In genomic region chr7:106659963-106660861, GRCh38 we compare ENCODE assay signal across 1 cellular context.
A peak's percentile ranks its signal among the peaks of the same experiment; 100 is the strongest.
TF ChIP-seq lines count a peak whose summit lies in the region.

No MANE protein-coding gene starts in this region.

TF ChIP-seq in WTC11, 78 proteins besides CTCF, POLR2A, EP300 and RAD21 (continued from another document and continues in another):
- TF ChIP-seq SP1 (CRISPR knock-in tag; conservative IDR thresholded peaks at IDR 0.05): peak; percentile 4; the same call in 1 of the 2 replicates
- TF ChIP-seq ETV6 (CRISPR knock-in tag; IDR thresholded peaks at IDR 0.05): no peak
- TF ChIP-seq, protein P1, sequence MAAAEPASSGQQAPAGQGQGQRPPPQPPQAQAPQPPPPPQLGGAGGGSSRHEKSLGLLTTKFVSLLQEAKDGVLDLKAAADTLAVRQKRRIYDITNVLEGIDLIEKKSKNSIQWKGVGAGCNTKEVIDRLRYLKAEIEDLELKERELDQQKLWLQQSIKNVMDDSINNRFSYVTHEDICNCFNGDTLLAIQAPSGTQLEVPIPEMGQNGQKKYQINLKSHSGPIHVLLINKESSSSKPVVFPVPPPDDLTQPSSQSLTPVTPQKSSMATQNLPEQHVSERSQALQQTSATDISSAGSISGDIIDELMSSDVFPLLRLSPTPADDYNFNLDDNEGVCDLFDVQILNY (CRISPR knock-in tag; IDR thresholded peaks at IDR 0.05): peak; percentile 90; the same call in 1 of the 2 replicates
- TF ChIP-seq, protein P2, sequence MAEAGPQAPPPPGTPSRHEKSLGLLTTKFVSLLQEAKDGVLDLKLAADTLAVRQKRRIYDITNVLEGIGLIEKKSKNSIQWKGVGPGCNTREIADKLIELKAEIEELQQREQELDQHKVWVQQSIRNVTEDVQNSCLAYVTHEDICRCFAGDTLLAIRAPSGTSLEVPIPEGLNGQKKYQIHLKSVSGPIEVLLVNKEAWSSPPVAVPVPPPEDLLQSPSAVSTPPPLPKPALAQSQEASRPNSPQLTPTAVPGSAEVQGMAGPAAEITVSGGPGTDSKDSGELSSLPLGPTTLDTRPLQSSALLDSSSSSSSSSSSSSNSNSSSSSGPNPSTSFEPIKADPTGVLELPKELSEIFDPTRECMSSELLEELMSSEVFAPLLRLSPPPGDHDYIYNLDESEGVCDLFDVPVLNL (CRISPR knock-in tag; IDR thresholded peaks at IDR 0.05; ENCODE audit: borderline replicate concordance, low read depth): no peak
- TF ChIP-seq ZNF232 (CRISPR knock-in tag; IDR thresholded peaks at IDR 0.05): no peak
- TF ChIP-seq, protein P3, sequence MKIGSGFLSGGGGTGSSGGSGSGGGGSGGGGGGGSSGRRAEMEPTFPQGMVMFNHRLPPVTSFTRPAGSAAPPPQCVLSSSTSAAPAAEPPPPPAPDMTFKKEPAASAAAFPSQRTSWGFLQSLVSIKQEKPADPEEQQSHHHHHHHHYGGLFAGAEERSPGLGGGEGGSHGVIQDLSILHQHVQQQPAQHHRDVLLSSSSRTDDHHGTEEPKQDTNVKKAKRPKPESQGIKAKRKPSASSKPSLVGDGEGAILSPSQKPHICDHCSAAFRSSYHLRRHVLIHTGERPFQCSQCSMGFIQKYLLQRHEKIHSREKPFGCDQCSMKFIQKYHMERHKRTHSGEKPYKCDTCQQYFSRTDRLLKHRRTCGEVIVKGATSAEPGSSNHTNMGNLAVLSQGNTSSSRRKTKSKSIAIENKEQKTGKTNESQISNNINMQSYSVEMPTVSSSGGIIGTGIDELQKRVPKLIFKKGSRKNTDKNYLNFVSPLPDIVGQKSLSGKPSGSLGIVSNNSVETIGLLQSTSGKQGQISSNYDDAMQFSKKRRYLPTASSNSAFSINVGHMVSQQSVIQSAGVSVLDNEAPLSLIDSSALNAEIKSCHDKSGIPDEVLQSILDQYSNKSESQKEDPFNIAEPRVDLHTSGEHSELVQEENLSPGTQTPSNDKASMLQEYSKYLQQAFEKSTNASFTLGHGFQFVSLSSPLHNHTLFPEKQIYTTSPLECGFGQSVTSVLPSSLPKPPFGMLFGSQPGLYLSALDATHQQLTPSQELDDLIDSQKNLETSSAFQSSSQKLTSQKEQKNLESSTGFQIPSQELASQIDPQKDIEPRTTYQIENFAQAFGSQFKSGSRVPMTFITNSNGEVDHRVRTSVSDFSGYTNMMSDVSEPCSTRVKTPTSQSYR (CRISPR knock-in tag; IDR thresholded peaks at IDR 0.05): no peak
- TF ChIP-seq, protein P4, sequence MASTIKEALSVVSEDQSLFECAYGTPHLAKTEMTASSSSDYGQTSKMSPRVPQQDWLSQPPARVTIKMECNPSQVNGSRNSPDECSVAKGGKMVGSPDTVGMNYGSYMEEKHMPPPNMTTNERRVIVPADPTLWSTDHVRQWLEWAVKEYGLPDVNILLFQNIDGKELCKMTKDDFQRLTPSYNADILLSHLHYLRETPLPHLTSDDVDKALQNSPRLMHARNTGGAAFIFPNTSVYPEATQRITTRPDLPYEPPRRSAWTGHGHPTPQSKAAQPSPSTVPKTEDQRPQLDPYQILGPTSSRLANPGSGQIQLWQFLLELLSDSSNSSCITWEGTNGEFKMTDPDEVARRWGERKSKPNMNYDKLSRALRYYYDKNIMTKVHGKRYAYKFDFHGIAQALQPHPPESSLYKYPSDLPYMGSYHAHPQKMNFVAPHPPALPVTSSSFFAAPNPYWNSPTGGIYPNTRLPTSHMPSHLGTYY (CRISPR knock-in tag; IDR thresholded peaks at IDR 0.05): 0 out of 2 replicates have a peak, but pooled peaks have one; percentile 62
- no peak for TF ChIP-seq AFF4 (CRISPR knock-in tag; IDR thresholded peaks at IDR 0.05; ENCODE audit: borderline replicate concordance)
- no peak for TF ChIP-seq TP53 (CRISPR knock-in tag; IDR thresholded peaks at IDR 0.05)
- no peak for TF ChIP-seq PRDM15 (CRISPR knock-in tag; IDR thresholded peaks at IDR 0.05)
- TF ChIP-seq, protein P5, sequence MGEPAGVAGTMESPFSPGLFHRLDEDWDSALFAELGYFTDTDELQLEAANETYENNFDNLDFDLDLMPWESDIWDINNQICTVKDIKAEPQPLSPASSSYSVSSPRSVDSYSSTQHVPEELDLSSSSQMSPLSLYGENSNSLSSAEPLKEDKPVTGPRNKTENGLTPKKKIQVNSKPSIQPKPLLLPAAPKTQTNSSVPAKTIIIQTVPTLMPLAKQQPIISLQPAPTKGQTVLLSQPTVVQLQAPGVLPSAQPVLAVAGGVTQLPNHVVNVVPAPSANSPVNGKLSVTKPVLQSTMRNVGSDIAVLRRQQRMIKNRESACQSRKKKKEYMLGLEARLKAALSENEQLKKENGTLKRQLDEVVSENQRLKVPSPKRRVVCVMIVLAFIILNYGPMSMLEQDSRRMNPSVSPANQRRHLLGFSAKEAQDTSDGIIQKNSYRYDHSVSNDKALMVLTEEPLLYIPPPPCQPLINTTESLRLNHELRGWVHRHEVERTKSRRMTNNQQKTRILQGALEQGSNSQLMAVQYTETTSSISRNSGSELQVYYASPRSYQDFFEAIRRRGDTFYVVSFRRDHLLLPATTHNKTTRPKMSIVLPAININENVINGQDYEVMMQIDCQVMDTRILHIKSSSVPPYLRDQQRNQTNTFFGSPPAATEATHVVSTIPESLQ (CRISPR knock-in tag; IDR thresholded peaks at IDR 0.05): no peak
- TF ChIP-seq, protein P6, sequence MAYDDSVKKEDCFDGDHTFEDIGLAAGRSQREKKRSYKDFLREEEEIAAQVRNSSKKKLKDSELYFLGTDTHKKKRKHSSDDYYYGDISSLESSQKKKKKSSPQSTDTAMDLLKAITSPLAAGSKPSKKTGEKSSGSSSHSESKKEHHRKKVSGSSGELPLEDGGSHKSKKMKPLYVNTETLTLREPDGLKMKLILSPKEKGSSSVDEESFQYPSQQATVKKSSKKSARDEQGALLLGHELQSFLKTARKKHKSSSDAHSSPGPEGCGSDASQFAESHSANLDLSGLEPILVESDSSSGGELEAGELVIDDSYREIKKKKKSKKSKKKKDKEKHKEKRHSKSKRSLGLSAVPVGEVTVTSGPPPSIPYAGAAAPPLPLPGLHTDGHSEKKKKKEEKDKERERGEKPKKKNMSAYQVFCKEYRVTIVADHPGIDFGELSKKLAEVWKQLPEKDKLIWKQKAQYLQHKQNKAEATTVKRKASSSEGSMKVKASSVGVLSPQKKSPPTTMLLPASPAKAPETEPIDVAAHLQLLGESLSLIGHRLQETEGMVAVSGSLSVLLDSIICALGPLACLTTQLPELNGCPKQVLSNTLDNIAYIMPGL (CRISPR knock-in tag; IDR thresholded peaks at IDR 0.05): peak; percentile 99
- TF ChIP-seq ZNF121 (CRISPR knock-in tag; IDR thresholded peaks at IDR 0.05): peak; percentile 42; the same call in 1 of the 2 replicates
- no peak for TF ChIP-seq CBFB (CRISPR knock-in tag; IDR thresholded peaks at IDR 0.05; ENCODE audit: low read depth)
- peak; percentile 68 for TF ChIP-seq ZNF423 (CRISPR knock-in tag; IDR thresholded peaks at IDR 0.05)
- peak; percentile 72; the same call in 1 of the 2 replicates for TF ChIP-seq KAT7 (CRISPR knock-in tag; IDR thresholded peaks at IDR 0.05; ENCODE audit: borderline replicate concordance)
- TF ChIP-seq TEAD4 (CRISPR knock-in tag; IDR thresholded peaks at IDR 0.05): no peak
- TF ChIP-seq IRF2 (CRISPR knock-in tag; IDR thresholded peaks at IDR 0.05; ENCODE audit: borderline replicate concordance, low read depth): no peak
- no peak for TF ChIP-seq ZNF532 (CRISPR knock-in tag; IDR thresholded peaks at IDR 0.05; ENCODE audit: borderline replicate concordance)
- TF ChIP-seq ARID4B (CRISPR knock-in tag; IDR thresholded peaks at IDR 0.05; ENCODE audit: borderline replicate concordance): peak; percentile 68
- no peak for TF ChIP-seq TCF7 (CRISPR knock-in tag; IDR thresholded peaks at IDR 0.05; ENCODE audit: low read depth)
